16 cellular contexts compared by ENCODE assay signal in genomic region chr5:17238521-17239041, GRCh38. TPM values are rescaled to one million over a fixed set of nuclear protein-coding genes. Genes with fewer than 3 reads are reported as not detected.
DNase-seq lines count a peak whose midpoint lies in the region; ATAC-seq and TF ChIP-seq lines count a peak whose summit lies in the region.
"Had no signal": no experiment of that assay in that cellular context is flagged by ENCODE, and none has a peak within 500 bp of the region (broad histone marks: within the 10 kb centered on the region; RNA-seq: fewer than 3 reads in every experiment).

No MANE protein-coding gene starts in this region.

- H2BK120ac ChIP-seq in H9 (ENCODE audit: low read depth, low read length, poor library complexity, severe bottlenecking), result no peak overlapping the region

- no peak overlapping the region for H3K27ac ChIP-seq in H9 (ENCODE audit: insufficient read length, low read depth, low read length)
- H3K27ac ChIP-seq in SK-N-SH (ENCODE audit: low read depth in 2 of 2, low read length in 1 of 2), result peak overlapping the region in 1 of 2 experiments; percentile 85; a peak in 2 of 4 replicates
- H3K27ac ChIP-seq in sigmoid colon, result no peak overlapping the region
- H3K27ac ChIP-seq: VCaP had no signal

- H3K4me3 Mint-ChIP-seq in H9, result no peak overlapping the region
- H3K4me3 Mint-ChIP-seq in stimulated activated effector memory CD8-positive, alpha-beta T cell treated with anti-CD3 and anti-CD28 coated beads, Interleukin-12 subunit alpha, Interleukin-12 subunit beta, amount 100 ng/mL, for 72 hours, result no peak overlapping the region
- H3K4me3 Mint-ChIP-seq: immature natural killer cell had no signal

- H3K23ac ChIP-seq in H9 (ENCODE audit: insufficient read length, low read depth, low read length), result no peak overlapping the region

- peaks cover 5% of the 10 kb centered on the region; the same call in 1 of the 2 replicates for H3K4me1 ChIP-seq in H9 (ENCODE audit: insufficient read depth, low read length)
- peaks cover 0 to 21% of the 10 kb centered on the region in 2 experiments; a peak in 2 of 4 replicates for H3K4me1 ChIP-seq in SK-N-SH (ENCODE audit: control insufficient read depth in 1 of 2, insufficient read depth in 2 of 2, low read depth in 1 of 2, low read length in 1 of 2)
- H3K4me1 ChIP-seq in sigmoid colon, result no peaks in the 10 kb centered on the region

- no peak overlapping the region for H2AK5ac ChIP-seq in H9 (ENCODE audit: insufficient read length, low read length)

- H2BK5ac ChIP-seq in H9 (ENCODE audit: insufficient read length, low read length), result no peak overlapping the region

- H3K27me3 Mint-ChIP-seq in H9 (ENCODE audit: low read depth), result no peaks in the 10 kb centered on the region

- no peak for ATAC-seq in stimulated activated effector memory CD8-positive, alpha-beta T cell treated with anti-CD3 and anti-CD28 coated beads, Interleukin-12 subunit alpha, Interleukin-12 subunit beta, amount 100 ng/mL, for 72 hours
- ATAC-seq in HG03378 (IDR thresholded peaks at IDR 0.05; ENCODE audit: unreplicated experiment), result no peak

- no peak overlapping the region for H3K56ac ChIP-seq in H9 (ENCODE audit: insufficient read length, low read depth, low read length)

- H3K36me3 Mint-ChIP-seq in H9 (ENCODE audit: insufficient read depth in 1 of 3, low read depth in 3 of 3), result peaks cover 8 to 40% (median 35%) of the 10 kb centered on the region in 3 experiments; a peak in 6 of 7 replicates
- H3K36me3 Mint-ChIP-seq in stimulated activated effector memory CD8-positive, alpha-beta T cell treated with anti-CD3 and anti-CD28 coated beads, Interleukin-12 subunit alpha, Interleukin-12 subunit beta, amount 100 ng/mL, for 72 hours, result no peaks in the 10 kb centered on the region
- H3K36me3 Mint-ChIP-seq: immature natural killer cell had no signal

- POLR2A ChIA-PET in SK-N-SH (lab: Yijun Ruan, JAX), result no interaction called here

- no peak overlapping the region for H4K8ac ChIP-seq in H9 (replicated peaks; ENCODE audit: insufficient read length, low read depth, low read length)

- no peak overlapping the region for H3K9ac ChIP-seq in H9 (ENCODE audit: extremely low read depth, insufficient read length, low read length)
- H3K9ac ChIP-seq in SK-N-SH, result peak overlapping the region; percentile 44; the same call in 1 of the 2 replicates

- no peak for TF ChIP-seq RAD21 in SK-N-SH (IDR thresholded peaks at IDR 0.05; ENCODE audit: low read length)

- H3K4me1 Mint-ChIP-seq in H9, result peaks cover 40 to 46% of the 10 kb centered on the region in 2 experiments
- H3K4me1 Mint-ChIP-seq in stimulated activated effector memory CD8-positive, alpha-beta T cell treated with anti-CD3 and anti-CD28 coated beads, Interleukin-12 subunit alpha, Interleukin-12 subunit beta, amount 100 ng/mL, for 72 hours, result no peaks in the 10 kb centered on the region
- H3K4me1 Mint-ChIP-seq: immature natural killer cell had no signal

- peak overlapping the region in 2 of 3 experiments; percentile 10 to 54; a peak in 2 of 7 replicates for H3K27ac Mint-ChIP-seq in H9
- peak overlapping the region; percentile 6 for H3K27ac Mint-ChIP-seq in stimulated activated effector memory CD8-positive, alpha-beta T cell treated with anti-CD3 and anti-CD28 coated beads, Interleukin-12 subunit alpha, Interleukin-12 subunit beta, amount 100 ng/mL, for 72 hours
- H3K27ac Mint-ChIP-seq: immature natural killer cell had no signal

- H3K4ac ChIP-seq in H9 (ENCODE audit: low read depth, low read length), result no peak overlapping the region

- H3K79me2 ChIP-seq in H9 (ENCODE audit: insufficient read depth, low read length), result peaks cover 31% of the 10 kb centered on the region
- peaks cover 91% of the 10 kb centered on the region for H3K79me2 ChIP-seq in SK-N-SH (ENCODE audit: insufficient read depth)

- H3K23me2 ChIP-seq in H9 (ENCODE audit: insufficient read length, low read depth, low read length, poor library complexity, severe bottlenecking), result no peaks in the 10 kb centered on the region

- WGBS in H9 (ENCODE audit: extremely low coverage, insufficient read length, low lambda C conversion rate), result no CpG with 5 or more reads among the region's 6 CpGs
- WGBS in SK-N-SH (ENCODE audit: low lambda C conversion rate), result 6% methylated on average over 6 of the region's 6 CpGs
- 69 to 74% methylated on average over 6 of the region's 6 CpGs for WGBS in sigmoid colon, 2 donors

- TF ChIP-seq POLR2A in sigmoid colon (IDR thresholded peaks at IDR 0.05), result no peak

- H3T11ph ChIP-seq in H9 (ENCODE audit: low read length), result no peak overlapping the region

- no peaks in the 10 kb centered on the region for H3K9me2 ChIP-seq in SK-N-SH

- DNase-seq in H9 (no peak), SK-N-SH (no peak), fibroblast of pulmonary artery (ENCODE audit: low read depth) (peak; percentile 40), NCI-H510A (lab: John Stamatoyannopoulos, UW) (no peak), NCI-H345 (lab: John Stamatoyannopoulos, UW) (no peak), sigmoid colon (no peak)
- no peak for DNase-seq in stimulated activated effector memory CD8-positive, alpha-beta T cell treated with anti-CD3 and anti-CD28 coated beads, Interleukin-12 subunit alpha, Interleukin-12 subunit beta, amount 100 ng/mL, for 72 hours (ENCODE audit: low spot score in 2 of 2)
- DNase-seq: activated T-cell treated with anti-CD3 and anti-CD28 coated beads, Interleukin-2, amount 50 U/mL, for 48 hours; Calu3; erythroblast; immature natural killer cell; MM.1S; SHP77; stimulated activated naive CD4-positive, alpha-beta T cell had no signal

- intact Hi-C loops in sigmoid colon (cut with DNase I), result no loop called here

- H3K4me3 ChIP-seq in SK-N-SH (ENCODE audit: low read depth in 2 of 2, low read length in 1 of 2) (no peak overlapping the region; a peak in 1 of 4 replicates), fibroblast of pulmonary artery (replicated peaks; ENCODE audit: low read depth, low read length) (no peak overlapping the region), sigmoid colon (no peak overlapping the region)

- H3K14ac ChIP-seq in H9 (ENCODE audit: insufficient read depth, low read length), result no peak overlapping the region

- no peak overlapping the region for H3K18ac ChIP-seq in H9 (ENCODE audit: insufficient read length, low read depth, low read length)

- no peak overlapping the region for H2BK20ac ChIP-seq in H9 (ENCODE audit: low read depth, low read length, poor library complexity, severe bottlenecking)

- peaks cover 36% of the 10 kb centered on the region for H3F3A ChIP-seq in SK-N-SH (replicated peaks; ENCODE audit: insufficient read depth)

- CTCF ChIA-PET in SK-N-SH (lab: Yijun Ruan, JAX), result interaction anchor here (1.1 kb wide), 1 partner anchor 48 kb away, joined by 4 read pairs; no protein-coding TSS in a partner anchor

- no peak overlapping the region for H4K91ac ChIP-seq in H9 (ENCODE audit: insufficient read length, low read depth, low read length)

- H3K27me3 ChIP-seq in H9 (ENCODE audit: insufficient read depth, low read length), result no peaks in the 10 kb centered on the region
- H3K27me3 ChIP-seq in SK-N-SH (ENCODE audit: insufficient read depth), result no peaks in the 10 kb centered on the region
- no peaks in the 10 kb centered on the region for H3K27me3 ChIP-seq in sigmoid colon

- TF ChIP-seq CTCF in H9 (conservative IDR thresholded peaks at IDR 0.05) (no peak), SK-N-SH (IDR thresholded peaks at IDR 0.05) (no peak), fibroblast of pulmonary artery (IDR thresholded peaks at IDR 0.05; ENCODE audit: low read length, missing control alignments) (no peak), sigmoid colon (IDR thresholded peaks at IDR 0.05) (no peak)

- no peak overlapping the region for H2AFZ ChIP-seq in H9 (ENCODE audit: low read length)
- H2AFZ ChIP-seq in SK-N-SH (ENCODE audit: low read depth), result no peak overlapping the region

- H3K9me3 ChIP-seq in H9 (ENCODE audit: control insufficient read depth, low read depth, low read length) (no peaks in the 10 kb centered on the region), SK-N-SH (no peaks in the 10 kb centered on the region), sigmoid colon (no peaks in the 10 kb centered on the region)

- no peak overlapping the region for H2BK15ac ChIP-seq in H9 (ENCODE audit: low read depth, low read length)

- H3K36me3 ChIP-seq in SK-N-SH (replicated peaks in 1 of 2; ENCODE audit: control insufficient read depth in 1 of 2, insufficient read depth in 2 of 2, low read length in 1 of 2), result peaks cover 0 to 7% of the 10 kb centered on the region in 2 experiments
- H3K36me3 ChIP-seq in sigmoid colon, result no peaks in the 10 kb centered on the region

- no peak overlapping the region for H4K5ac ChIP-seq in H9 (ENCODE audit: insufficient read length, low read depth, low read length)

- no peaks in the 10 kb centered on the region for H3K9me3 Mint-ChIP-seq in H9
- H3K9me3 Mint-ChIP-seq in stimulated activated effector memory CD8-positive, alpha-beta T cell treated with anti-CD3 and anti-CD28 coated beads, Interleukin-12 subunit alpha, Interleukin-12 subunit beta, amount 100 ng/mL, for 72 hours, result peaks cover 11% of the 10 kb centered on the region

- TF ChIP-seq EP300 in SK-N-SH (IDR thresholded peaks at IDR 0.05; ENCODE audit: borderline replicate concordance in 1 of 2, low read depth in 1 of 2, low read length in 1 of 2), result peak in 1 of 2 experiments; percentile 92; a peak in 2 of 4 replicates
- TF ChIP-seq EP300 in sigmoid colon (IDR thresholded peaks at IDR 0.05), result no peak

- H3K79me1 ChIP-seq in H9 (ENCODE audit: insufficient read depth, low read depth, low read length, poor library complexity, severe bottlenecking), result peaks cover 2% of the 10 kb centered on the region

- H3K4me2 ChIP-seq in H9 (ENCODE audit: insufficient read depth, insufficient read length, low read length), result no peak overlapping the region
- H3K4me2 ChIP-seq in SK-N-SH, result peak overlapping the region; percentile 66

- no peaks in the 10 kb centered on the region for H4K20me1 ChIP-seq in H9 (ENCODE audit: control insufficient read depth, insufficient read depth, insufficient read length)
- H4K20me1 ChIP-seq in SK-N-SH (ENCODE audit: insufficient read depth), result 0 out of 2 replicates have a peak, but pooled peaks cover 8% of the 10 kb centered on the region

- no peak overlapping the region for H2BK12ac ChIP-seq in H9 (ENCODE audit: insufficient read length, low read depth, low read length)

TF ChIP-seq in SK-N-SH, 30 proteins besides CTCF, POLR2A, EP300 and RAD21 (continues in another document):
- TF ChIP-seq FOXJ3 (CRISPR knock-in tag; IDR thresholded peaks at IDR 0.05) (no peak), MAX (IDR thresholded peaks at IDR 0.05; ENCODE audit: low read depth) (peak; percentile 74), RXRA (IDR thresholded peaks at IDR 0.05; ENCODE audit: borderline replicate concordance, low read depth) (peak; percentile 65; the same call in 1 of the 2 replicates)

RNA-seq across cellular contexts. Expression of gene BASP1, which starts 21.1 kb away (rescaled TPM):
- 180 and 188 TPM in 2 replicates for total RNA-seq in H9 (2021)
- 77.8 and 107 TPM in 2 replicates for polyA plus RNA-seq in SK-N-SH (2012; rRNA removed)
- polyA plus RNA-seq in SK-N-SH (2012; cell fraction: cytosol; rRNA removed), result 94.2 and 104 TPM in 2 replicates
- polyA plus RNA-seq in SK-N-SH (2012; cell fraction: nucleus; rRNA removed), result 33.6 and 36.0 TPM in 2 replicates
- 10 to 100 TPM in 2 of 4 donors, 1 to 10 TPM in 2; 8.6 to 12.2 (median 10.2) TPM for total RNA-seq in sigmoid colon
- 10 to 100 TPM in 2 of 3 donors, 1 to 10 TPM in 1; 7.4 to 18.6 (median 15.6) TPM for polyA plus RNA-seq in sigmoid colon
- total RNA-seq: Calu3 had no signal

Comparison
In these comparisons a context has a peak if more than half of its experiments do, and no peak if none do; other contexts are left out.
1. RNA of gene BASP1, which starts 21.1 kb away (total RNA-seq): 180 to 188 TPM in H9; 8.6 to 12.2 TPM in sigmoid colon; every median in the first group is over 10 times any median in the second.